Comparison of ENCODE assay signal across 11 cellular contexts in the genomic region with DNA sequence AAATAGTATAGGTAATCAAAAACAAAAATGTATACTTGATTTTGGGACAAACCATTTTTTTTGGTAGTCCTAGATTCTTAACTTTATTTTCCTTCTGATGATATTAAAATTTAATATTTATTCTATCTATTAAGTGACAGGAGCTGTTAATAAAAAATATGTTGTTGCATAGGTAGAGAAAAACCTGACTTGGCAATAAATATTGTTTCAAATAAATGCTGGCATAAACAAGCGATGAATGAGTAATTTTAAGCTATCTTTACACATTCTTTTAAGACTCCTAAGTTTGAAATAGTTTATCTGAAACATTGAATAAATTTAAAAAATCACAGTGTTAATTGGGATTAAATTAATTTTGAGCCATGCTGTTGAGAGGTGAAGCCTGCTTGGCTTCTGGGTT.
"Had no signal": no experiment of that assay in that cellular context is flagged by ENCODE, and none has a peak within 500 bp of the region (broad histone marks: within the 10 kb centered on the region; RNA-seq: fewer than 3 reads in every experiment).

No MANE protein-coding gene starts in this region.

- H3K4me3 ChIP-seq: GM23248, GM23338, HAP-1 had no signal

- H3K27ac ChIP-seq: GM23248 had no signal

- H2AFZ ChIP-seq: GM23248, GM23338 had no signal

- H3K4me2 ChIP-seq: GM23338 had no signal

- H3K9ac ChIP-seq: GM23248 had no signal

- H3K36me3 ChIP-seq: HAP-1 had no signal

- FAIRE-seq: H1, H54 had no signal

- ATAC-seq: GM23338, HCT116 had no signal

- H3K4me1 ChIP-seq: HAP-1 had no signal

- DNase-seq: GM23248, GOT3, H7, H9, HCEC 1CT, HFFc6 had no signal

- H3K9me3 ChIP-seq: HAP-1 had no signal
